In genomic region chr2:469521-469920, GRCh38 we compare ENCODE assay signal across 20 cellular contexts.
"Had no signal": no experiment of that assay in that cellular context is flagged by ENCODE, and none has a peak within 500 bp of the region (broad histone marks: within the 10 kb centered on the region; RNA-seq: fewer than 3 reads in every experiment).

No MANE protein-coding gene starts in this region.

- H3K27ac ChIP-seq: left lung, parathyroid adenoma, prostate gland, skin epidermis, stomach, thyroid gland, vagina had no signal

- DNase-seq: cerebellar nuclear complex; cortex of kidney; effector CD4-positive, alpha-beta T cell; left lung; mesenchymal stem cell; naive thymus-derived CD8-positive, alpha-beta T cell; stimulated activated CD4-positive, alpha-beta T cell treated with anti-CD3 and anti-CD28 coated beads, Interleukin-12 subunit alpha, Interleukin-12 subunit beta, amount 100 ng/mL, for 4 hours; stimulated activated CD4-positive, alpha-beta T cell treated with anti-CD3 and anti-CD28 coated beads, Interleukin-1b, Interleukin-23, amount 100 ng/mL, for 48 hours; stimulated activated CD4-positive, alpha-beta T cell treated with anti-CD3 and anti-CD28 coated beads, Interleukin-4, amount 100 ng/mL, for 1 hour; stimulated activated CD8-positive, alpha-beta memory T cell treated with anti-CD3 and anti-CD28 coated beads, Interleukin-4, amount 100 ng/mL, for 48 hours; stimulated activated naive CD4-positive, alpha-beta T cell; stomach; thyroid gland; trophoblast cell had no signal

- H3K36me3 ChIP-seq: left lung, prostate gland, stomach, thyroid gland, vagina had no signal

- H3K4me1 ChIP-seq: left lung, parathyroid adenoma had no signal

- H3K4me3 Mint-ChIP-seq: mesothelial cell of epicardium, neural crest cell had no signal

- H3K9me3 ChIP-seq: prostate gland, thyroid gland, vagina had no signal

- H3K36me3 Mint-ChIP-seq: mesothelial cell of epicardium had no signal

- ATAC-seq: left lung; naive thymus-derived CD8-positive, alpha-beta T cell had no signal

- H3K27ac Mint-ChIP-seq: mesothelial cell of epicardium; naive thymus-derived CD8-positive, alpha-beta T cell had no signal

- H3K4me3 ChIP-seq: left lung, prostate gland, skin epidermis, stomach, thyroid gland, vagina had no signal
